12 cellular contexts compared by ENCODE assay signal in genomic region chr13:29937836-29938235, GRCh38.
DNase-seq lines count a peak whose midpoint lies in the region; ATAC-seq lines count a peak whose summit lies in the region.
"Had no signal": no experiment of that assay in that cellular context is flagged by ENCODE, and none has a peak within 500 bp of the region (broad histone marks: within the 10 kb centered on the region; RNA-seq: fewer than 3 reads in every experiment).

No MANE protein-coding gene starts in this region.

- POLR2A ChIA-PET in CD8-positive, alpha-beta memory T cell (lab: Charles Lee): interaction anchor here (0.7 to 4.1 kb wide), 4 partner anchors 16 to 175 kb away, joined by 3 to 41 read pairs (median 8); partner anchors contain the start of gene UBL3
- POLR2A ChIA-PET in activated CD4-positive, alpha-beta T cell treated with anti-CD3 and anti-CD28 coated beads, Interleukin-2, amount 10 ng/mL, durations not matched to agents 7 days and 5 days (lab: Charles Lee): no interaction called here
- POLR2A ChIA-PET in activated naive CD8-positive, alpha-beta T cell treated with anti-CD3 and anti-CD28 coated beads, Interleukin-2, amount 10 ng/mL, durations not matched to agents 7 days and 5 days (lab: Charles Lee): interaction anchor here (0.5 to 0.9 kb wide), 3 partner anchors 175 to 177 kb away, joined by 3 read pairs; no protein-coding TSS in a partner anchor

- H3K36me3 Mint-ChIP-seq in CD8-positive, alpha-beta memory T cell: peaks cover 0 to 8% (median 0%) of the 10 kb centered on the region in 3 donors
- peaks cover 24% of the 10 kb centered on the region for H3K36me3 Mint-ChIP-seq in activated CD4-positive, alpha-beta T cell treated with anti-CD3 and anti-CD28 coated beads, Interleukin-2, amount 10 ng/mL, durations not matched to agents 7 days and 5 days (ENCODE audit: low read depth)
- no peaks in the 10 kb centered on the region for H3K36me3 Mint-ChIP-seq in activated naive CD8-positive, alpha-beta T cell treated with anti-CD3 and anti-CD28 coated beads, Interleukin-2, amount 10 ng/mL, durations not matched to agents 7 days and 5 days

- peak in 3 of 5 donors; percentile 24 to 64 (median 25) for DNase-seq in CD8-positive, alpha-beta memory T cell
- DNase-seq in NAMALWA (ENCODE audit: low spot score) (peak; percentile 12), UCSD-AML1 (lab: John Stamatoyannopoulos, UW; ENCODE audit: unreplicated experiment) (no peak), NCI-H1092 (lab: John Stamatoyannopoulos, UW) (no peak), AG20443 (ENCODE audit: low spot score) (no peak)
- DNase-seq in activated CD4-positive, alpha-beta T cell treated with anti-CD3 and anti-CD28 coated beads, Interleukin-2, amount 10 ng/mL, durations not matched to agents 7 days and 5 days: peak; percentile 69
- DNase-seq in activated naive CD8-positive, alpha-beta T cell treated with anti-CD3 and anti-CD28 coated beads, Interleukin-2, amount 10 ng/mL, durations not matched to agents 7 days and 5 days: no peak
- DNase-seq: cerebellar nuclear complex, OCI-M1 had no signal

- peaks cover 45 to 89% (median 85%) of the 10 kb centered on the region in 3 donors for H3K4me1 Mint-ChIP-seq in CD8-positive, alpha-beta memory T cell
- H3K4me1 Mint-ChIP-seq in activated CD4-positive, alpha-beta T cell treated with anti-CD3 and anti-CD28 coated beads, Interleukin-2, amount 10 ng/mL, durations not matched to agents 7 days and 5 days: peaks cover 64% of the 10 kb centered on the region
- H3K4me1 Mint-ChIP-seq in activated naive CD8-positive, alpha-beta T cell treated with anti-CD3 and anti-CD28 coated beads, Interleukin-2, amount 10 ng/mL, durations not matched to agents 7 days and 5 days: peaks cover 36% of the 10 kb centered on the region

- H3K27me3 Mint-ChIP-seq in CD8-positive, alpha-beta memory T cell: no peaks in the 10 kb centered on the region
- no peaks in the 10 kb centered on the region for H3K27me3 Mint-ChIP-seq in activated CD4-positive, alpha-beta T cell treated with anti-CD3 and anti-CD28 coated beads, Interleukin-2, amount 10 ng/mL, durations not matched to agents 7 days and 5 days
- H3K27me3 Mint-ChIP-seq in activated naive CD8-positive, alpha-beta T cell treated with anti-CD3 and anti-CD28 coated beads, Interleukin-2, amount 10 ng/mL, durations not matched to agents 7 days and 5 days: no peaks in the 10 kb centered on the region

- H3K9me3 ChIP-seq in CD8-positive, alpha-beta memory T cell (ENCODE audit: low read length): no peaks in the 10 kb centered on the region

- H3K9me3 Mint-ChIP-seq in CD8-positive, alpha-beta memory T cell: no peaks in the 10 kb centered on the region
- no peaks in the 10 kb centered on the region for H3K9me3 Mint-ChIP-seq in activated CD4-positive, alpha-beta T cell treated with anti-CD3 and anti-CD28 coated beads, Interleukin-2, amount 10 ng/mL, durations not matched to agents 7 days and 5 days
- no peaks in the 10 kb centered on the region for H3K9me3 Mint-ChIP-seq in activated naive CD8-positive, alpha-beta T cell treated with anti-CD3 and anti-CD28 coated beads, Interleukin-2, amount 10 ng/mL, durations not matched to agents 7 days and 5 days

- ATAC-seq in activated naive CD8-positive, alpha-beta T cell treated with anti-CD3 and anti-CD28 coated beads, Interleukin-2, amount 10 ng/mL, durations not matched to agents 7 days and 5 days (ENCODE audit: low read depth): no peak
- no peak for ATAC-seq in GM18873 (IDR thresholded peaks at IDR 0.05; ENCODE audit: low FRiP score, unreplicated experiment)
- ATAC-seq: esophagus mucosa had no signal

- no peak overlapping the region for H3K27ac ChIP-seq in CD8-positive, alpha-beta memory T cell (ENCODE audit: low read depth, low read length)

- no peak overlapping the region for H3K4me3 ChIP-seq in CD8-positive, alpha-beta memory T cell (ENCODE audit: low read length)

- H3K4me1 ChIP-seq in CD8-positive, alpha-beta memory T cell (ENCODE audit: insufficient read depth, low read length): peaks cover 46% of the 10 kb centered on the region

- peak overlapping the region in 7 of 8 donors; percentile 9 to 94 (median 82) for H3K27ac Mint-ChIP-seq in CD8-positive, alpha-beta memory T cell
- peak overlapping the region; percentile 98 for H3K27ac Mint-ChIP-seq in activated CD4-positive, alpha-beta T cell treated with anti-CD3 and anti-CD28 coated beads, Interleukin-2, amount 10 ng/mL, durations not matched to agents 7 days and 5 days
- peak overlapping the region; percentile 51 for H3K27ac Mint-ChIP-seq in activated naive CD8-positive, alpha-beta T cell treated with anti-CD3 and anti-CD28 coated beads, Interleukin-2, amount 10 ng/mL, durations not matched to agents 7 days and 5 days
- H3K27ac Mint-ChIP-seq: progenitor cell of endocrine pancreas had no signal

- peak overlapping the region; percentile 38 to 90 (median 87) for H3K4me3 Mint-ChIP-seq in CD8-positive, alpha-beta memory T cell
- peak overlapping the region; percentile 90 for H3K4me3 Mint-ChIP-seq in activated CD4-positive, alpha-beta T cell treated with anti-CD3 and anti-CD28 coated beads, Interleukin-2, amount 10 ng/mL, durations not matched to agents 7 days and 5 days
- H3K4me3 Mint-ChIP-seq in activated naive CD8-positive, alpha-beta T cell treated with anti-CD3 and anti-CD28 coated beads, Interleukin-2, amount 10 ng/mL, durations not matched to agents 7 days and 5 days: no peak overlapping the region

- no peaks in the 10 kb centered on the region for H3K27me3 ChIP-seq in CD8-positive, alpha-beta memory T cell (ENCODE audit: insufficient read depth, low read length, poor library complexity, severe bottlenecking)

- CTCF ChIA-PET in CD8-positive, alpha-beta memory T cell (lab: Charles Lee): interaction anchor here (0.8 to 9.5 kb wide), 10 partner anchors 10 to 195 kb away, joined by 3 to 136 read pairs (median 9); no protein-coding TSS in a partner anchor
- CTCF ChIA-PET in activated CD4-positive, alpha-beta T cell treated with anti-CD3 and anti-CD28 coated beads, Interleukin-2, amount 10 ng/mL, durations not matched to agents 7 days and 5 days (lab: Charles Lee): interaction anchor here (1.1 to 5.6 kb wide), 4 partner anchors 11 to 30 kb away, joined by 3 to 46 read pairs (median 6); no protein-coding TSS in a partner anchor

- no peaks in the 10 kb centered on the region for H3K36me3 ChIP-seq in CD8-positive, alpha-beta memory T cell (ENCODE audit: insufficient read depth, low read length)

Comparison
In these comparisons a context has a peak if more than half of its experiments do, and no peak if none do; other contexts are left out.
1. DNase-seq: peak in CD8-positive, alpha-beta memory T cell (3 of 5), NAMALWA (single experiment) and activated CD4-positive, alpha-beta T cell treated with anti-CD3 and anti-CD28 coated beads, Interleukin-2, amount 10 ng/mL, durations not matched to agents 7 days and 5 days (single experiment); none in activated naive CD8-positive, alpha-beta T cell treated with anti-CD3 and anti-CD28 coated beads, Interleukin-2, amount 10 ng/mL, durations not matched to agents 7 days and 5 days (single experiment), UCSD-AML1 (single experiment), NCI-H1092 (single experiment) and AG20443 (single experiment).
2. Peak in every context shown above with its lines, with median percentiles within 50 percentile points of each other: H3K27ac Mint-ChIP-seq.